3 cellular contexts compared by ENCODE assay signal in genomic region chr22:33925194-33925593, GRCh38.
TF ChIP-seq lines count a peak whose summit lies in the region.

No MANE protein-coding gene starts in this region.

TF ChIP-seq in A549, 52 proteins besides CTCF, POLR2A, EP300 and RAD21:
- no peak for TF ChIP-seq JUN (IDR thresholded peaks at IDR 0.05)
- peak; percentile 91 for TF ChIP-seq MAFK (IDR thresholded peaks at IDR 0.05; ENCODE audit: partially characterized antibody)

TF ChIP-seq in GM23338, 12 proteins besides CTCF, POLR2A, EP300 and RAD21:
- TF ChIP-seq EZH2phosphoT487 (IDR thresholded peaks at IDR 0.05; ENCODE audit: unreplicated experiment): no peak
- TF ChIP-seq JUNB (IDR thresholded peaks at IDR 0.05; ENCODE audit: unreplicated experiment): no peak
- no peak for TF ChIP-seq REST (IDR thresholded peaks at IDR 0.05; ENCODE audit: unreplicated experiment)
- TF ChIP-seq ZNF331 (CRISPR knock-in tag; IDR thresholded peaks at IDR 0.05; ENCODE audit: low read depth): no peak
- no peak for TF ChIP-seq ETS1 (IDR thresholded peaks at IDR 0.05)
- TF ChIP-seq STAT1 (IDR thresholded peaks at IDR 0.05; ENCODE audit: unreplicated experiment): no peak
- TF ChIP-seq ZNF114 (CRISPR knock-in tag; IDR thresholded peaks at IDR 0.05): no peak
- TF ChIP-seq NANOG (IDR thresholded peaks at IDR 0.05; ENCODE audit: borderline replicate concordance): no peak
- TF ChIP-seq POLR2AphosphoS5 (IDR thresholded peaks at IDR 0.05; ENCODE audit: low read depth): no peak
- TF ChIP-seq EZH2 (IDR thresholded peaks at IDR 0.05; ENCODE audit: low read depth, unreplicated experiment): no peak
- TF ChIP-seq ZNF462 (CRISPR knock-in tag; IDR thresholded peaks at IDR 0.05): no peak
- no peak for TF ChIP-seq CREB1 (CRISPR knock-in tag; IDR thresholded peaks at IDR 0.05; ENCODE audit: low read depth)

TF ChIP-seq in K562, 482 proteins besides CTCF, POLR2A, EP300 and RAD21:
- TF ChIP-seq MAFK (IDR thresholded peaks at IDR 0.05; ENCODE audit: low read length) (peak; percentile 44; the same call in 1 of the 2 replicates), ZFP91 (CRISPR knock-in tag; IDR thresholded peaks at IDR 0.05) (no peak), NBN (IDR thresholded peaks at IDR 0.05; ENCODE audit: low read depth) (no peak), IRF2 (CRISPR knock-in tag; IDR thresholded peaks at IDR 0.05) (no peak), BACH1 (tag; IDR thresholded peaks at IDR 0.05) (no peak), MAFF (IDR thresholded peaks at IDR 0.05; ENCODE audit: low read length) (peak; percentile 45), TAF1 (IDR thresholded peaks at IDR 0.05; ENCODE audit: control insufficient read depth, extremely low read depth, insufficient read depth, low read length, severe bottlenecking) (no peak), NCOA4 (IDR thresholded peaks at IDR 0.05; ENCODE audit: partially characterized antibody) (no peak), ZNF561 (CRISPR knock-in tag; conservative IDR thresholded peaks at IDR 0.05) (no peak), SAP30 (IDR thresholded peaks at IDR 0.05; ENCODE audit: borderline replicate concordance, insufficient read depth, low read depth, low read length, poor library complexity, severe bottlenecking) (no peak), E2F4 (CRISPR knock-in tag; IDR thresholded peaks at IDR 0.05; ENCODE audit: low read depth) (no peak), ZNF79 (CRISPR knock-in tag; IDR thresholded peaks at IDR 0.05; ENCODE audit: low read depth) (no peak), MAFG (tag; conservative IDR thresholded peaks at IDR 0.05) (0 out of 2 replicates have a peak, but pooled peaks have one; percentile 12), PPARD (CRISPR knock-in tag; IDR thresholded peaks at IDR 0.05) (no peak), TAF9B (IDR thresholded peaks at IDR 0.05; ENCODE audit: partially characterized antibody) (no peak), ZNF316 (IDR thresholded peaks at IDR 0.05) (0 out of 2 replicates have a peak, but pooled peaks have one; percentile 2)
